1 cellular context compared by ENCODE assay signal in genomic region chr17:79520893-79521210, GRCh38.
TF ChIP-seq lines count a peak whose summit lies in the region.

No MANE protein-coding gene starts in this region.

TF ChIP-seq in H1, 55 proteins besides CTCF, POLR2A, EP300 and RAD21 (continued from another document):
- TF ChIP-seq ATF2 (IDR thresholded peaks at IDR 0.05; ENCODE audit: low read length), result no peak
- TF ChIP-seq BACH1 (IDR thresholded peaks at IDR 0.05; ENCODE audit: low read length), result no peak
- TF ChIP-seq TCF12 (IDR thresholded peaks at IDR 0.05; ENCODE audit: low read depth, low read length), result no peak
- no peak for TF ChIP-seq EZH2 (IDR thresholded peaks at IDR 0.05; ENCODE audit: low read depth, low read length, severe bottlenecking)
- no peak for TF ChIP-seq SP2 (IDR thresholded peaks at IDR 0.05; ENCODE audit: low read length)
